In the genomic region with DNA sequence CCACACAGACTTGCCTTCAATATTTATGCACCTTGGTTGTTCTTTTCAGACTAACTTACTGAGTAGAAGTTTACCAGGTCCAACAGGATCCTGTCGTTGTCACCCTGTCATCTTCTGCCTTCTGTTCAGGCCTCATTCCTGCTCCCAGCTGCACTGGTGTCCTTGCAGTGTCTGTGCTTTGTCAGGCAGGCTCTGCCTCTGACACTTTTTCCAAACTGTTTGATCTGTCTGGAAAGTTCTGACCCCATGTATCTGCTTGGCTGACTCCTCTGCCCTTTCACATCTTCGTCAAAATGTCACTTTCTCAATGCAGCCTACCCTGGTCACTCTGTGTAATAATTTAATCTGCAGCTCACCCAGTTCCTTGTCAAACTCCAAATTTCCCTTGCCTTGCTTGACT, we compare ENCODE assay signal across 42 cellular contexts. TPM values are rescaled to one million over a fixed set of nuclear protein-coding genes. Genes with fewer than 3 reads are reported as not detected.
"Had no signal": no experiment of that assay in that cellular context is flagged by ENCODE, and none has a peak within 500 bp of the region (broad histone marks: within the 10 kb centered on the region; RNA-seq: fewer than 3 reads in every experiment).

No MANE protein-coding gene starts in this region.

- H3K4me3 ChIP-seq: ascending aorta, body of pancreas, cardiac muscle cell had no signal

- H3K27ac ChIP-seq: ascending aorta, body of pancreas, cardiac muscle cell, VCaP had no signal

- H3K4me3 Mint-ChIP-seq: activated B cell treated with CpG ODN at 0.5 μM for 24 hours; activated CD4-positive, alpha-beta memory T cell treated with anti-CD3 and anti-CD28 coated beads for 36 hours; activated CD4-positive, alpha-beta T cell treated with anti-CD3 and anti-CD28 coated beads, Interleukin-2, amount 10 ng/mL, durations not matched to agents 24 days and 14 days; activated CD8-positive, alpha-beta T cell treated with anti-CD3 and anti-CD28 coated beads for 36 hours; activated naive CD4-positive, alpha-beta T cell treated with anti-CD3 and anti-CD28 coated beads for 36 hours; activated naive CD8-positive, alpha-beta T cell treated with anti-CD3 and anti-CD28 coated beads, Interleukin-2, amount 10 ng/mL, durations not matched to agents 7 days and 5 days; activated naive CD8-positive, alpha-beta T cell treated with anti-CD3 and anti-CD28 coated beads, Interleukin-2, amount 50 U/mL, for 24 hours; activated T-cell treated with anti-CD3 and anti-CD28 coated beads, Interleukin-2, amount 50 U/mL, for 4 hours; activated T-cell treated with anti-CD3 and anti-CD28 coated beads, Interleukin-2, amount 50 U/mL, for 72 hours; activated T-helper 1 cell treated with anti-CD3 and anti-CD28 coated beads, Interleukin-12 subunit alpha, Interleukin-12 subunit beta, Interleukin-2, Interleukin-4 antibody, amounts not matched to agents 30 ng/mL and 10 ng/mL and 1 ng/mL, durations not matched to agents 14 hours and 24 hours and 36 hours; activated T-helper 17 cell treated with anti-CD3 and anti-CD28 coated beads, Interleukin-2, amount 50 U/mL, for 72 hours; central memory CD8-positive, alpha-beta T cell; T-helper 1 cell treated with Interleukin-12 subunit alpha and Interleukin-12 subunit beta and Interleukin-4 antibody, amounts not matched to agents 30 μg/mL and 1 μg/mL, for 36 hours; T-helper 2 cell treated with Interferon-gamma antibody and Interleukin-4, amounts not matched to agents 5 μg/mL and 100 μg/mL, for 36 hours had no signal

- H3K4me1 ChIP-seq: ascending aorta, body of pancreas had no signal

- H3K36me3 Mint-ChIP-seq: activated CD4-positive, alpha-beta memory T cell treated with anti-CD3 and anti-CD28 coated beads for 36 hours; activated naive CD4-positive, alpha-beta T cell treated with anti-CD3 and anti-CD28 coated beads, Interleukin-2, amount 50 U/mL, for 72 hours had no signal

- DNase-seq: activated B cell treated with CpG ODN at 0.5 μM for 24 hours; activated CD4-positive, alpha-beta memory T cell treated with anti-CD3 and anti-CD28 coated beads for 36 hours; activated CD4-positive, alpha-beta T cell treated with anti-CD3 and anti-CD28 coated beads for 4 hours; activated CD4-positive, alpha-beta T cell treated with anti-CD3 and anti-CD28 coated beads, Interleukin-2, amount 10 ng/mL, durations not matched to agents 24 days and 14 days; activated CD4-positive, alpha-beta T cell treated with anti-CD3 and anti-CD28 coated beads, Interleukin-2, amount 50 U/mL, for 1 hour; activated CD4-positive, alpha-beta T cell treated with anti-CD3 and anti-CD28 coated beads, Interleukin-2, amount 50 U/mL, for 4 hours; activated CD4-positive, CD25-positive, alpha-beta regulatory T cell treated with anti-CD3 and anti-CD28 coated beads, Interleukin-2, amount 50 U/mL, for 72 hours; activated CD8-positive, alpha-beta memory T cell treated with anti-CD3 and anti-CD28 coated beads, Interleukin-2, amount 50 U/mL, for 4 hours; activated CD8-positive, alpha-beta T cell treated with anti-CD3 and anti-CD28 coated beads for 36 hours; activated effector memory CD4-positive, alpha-beta T cell treated with anti-CD3 and anti-CD28 coated beads, Interleukin-2, amount 50 U/mL, for 16 hours; activated gamma-delta T cell treated with Interleukin-2 at 50 U/mL for 16 hours; activated naive CD4-positive, alpha-beta T cell; activated naive CD4-positive, alpha-beta T cell treated with anti-CD3 and anti-CD28 coated beads for 36 hours; activated naive CD4-positive, alpha-beta T cell treated with anti-CD3 and anti-CD28 coated beads, Interleukin-2, amount 50 U/mL, for 16 hours; activated naive CD8-positive, alpha-beta T cell treated with anti-CD3 and anti-CD28 coated beads, Interleukin-2, amount 10 ng/mL, durations not matched to agents 7 days and 5 days; activated naive CD8-positive, alpha-beta T cell treated with anti-CD3 and anti-CD28 coated beads, Interleukin-2, amount 50 U/mL, for 24 hours; activated T-cell treated with anti-CD3 and anti-CD28 coated beads for 4 hours; activated T-cell treated with anti-CD3 and anti-CD28 coated beads, Interleukin-2, amount 50 U/mL, for 1 hour; activated T-cell treated with anti-CD3 and anti-CD28 coated beads, Interleukin-2, amount 50 U/mL, for 4 hours; activated T-cell treated with anti-CD3 and anti-CD28 coated beads, Interleukin-2, amount 50 U/mL, for 72 hours; amygdala; anterior cingulate cortex; body of pancreas; caudate nucleus; cerebellar nuclear complex; T-helper 1 cell; T-helper 2 cell; T-helper 9 cell had no signal

- H3K27me3 ChIP-seq: ascending aorta, body of pancreas, cardiac muscle cell had no signal

- FAIRE-seq: bronchial epithelial cell, TTC549 had no signal

- H3K27me3 Mint-ChIP-seq: activated B cell treated with CpG ODN at 0.5 μM for 24 hours; activated CD4-positive, alpha-beta memory T cell treated with anti-CD3 and anti-CD28 coated beads for 36 hours; activated CD4-positive, alpha-beta T cell treated with anti-CD3 and anti-CD28 coated beads, Interleukin-2, amount 10 ng/mL, durations not matched to agents 24 days and 14 days; activated CD8-positive, alpha-beta T cell treated with anti-CD3 and anti-CD28 coated beads for 36 hours; activated naive CD8-positive, alpha-beta T cell treated with anti-CD3 and anti-CD28 coated beads, Interleukin-2, amount 10 ng/mL, durations not matched to agents 7 days and 5 days; activated T-helper 17 cell treated with anti-CD3 and anti-CD28 coated beads, Interleukin-2, amount 50 U/mL, for 72 hours; central memory CD8-positive, alpha-beta T cell had no signal

- H3K36me3 ChIP-seq: ascending aorta, cardiac muscle cell had no signal

- H3K4me1 Mint-ChIP-seq: activated B cell treated with CpG ODN at 0.5 μM for 24 hours; activated T-helper 17 cell treated with anti-CD3 and anti-CD28 coated beads, Interleukin-2, amount 50 U/mL, for 72 hours had no signal

- ATAC-seq: activated CD8-positive, alpha-beta T cell treated with anti-CD3 and anti-CD28 coated beads for 36 hours; activated naive CD4-positive, alpha-beta T cell treated with anti-CD3 and anti-CD28 coated beads, Interleukin-2, amount 50 U/mL, for 72 hours; activated naive CD8-positive, alpha-beta T cell treated with anti-CD3 and anti-CD28 coated beads, Interleukin-2, amount 50 U/mL, for 24 hours; activated T-cell treated with anti-CD3 and anti-CD28 coated beads, Interleukin-2, amount 50 U/mL, for 4 hours; activated T-cell treated with anti-CD3 and anti-CD28 coated beads, Interleukin-2, amount 50 U/mL, for 72 hours; activated T-helper 17 cell treated with anti-CD3 and anti-CD28 coated beads, Interleukin-2, amount 50 U/mL, for 72 hours; body of pancreas had no signal

- H3K9me3 ChIP-seq: ascending aorta, body of pancreas had no signal

- H3K27ac Mint-ChIP-seq: activated B cell treated with CpG ODN at 0.5 μM for 24 hours; activated CD4-positive, alpha-beta memory T cell treated with anti-CD3 and anti-CD28 coated beads for 36 hours; activated CD4-positive, alpha-beta T cell treated with anti-CD3 and anti-CD28 coated beads, Interleukin-2, amount 10 ng/mL, durations not matched to agents 24 days and 14 days; activated CD8-positive, alpha-beta T cell treated with anti-CD3 and anti-CD28 coated beads for 36 hours; activated naive CD4-positive, alpha-beta T cell treated with anti-CD3 and anti-CD28 coated beads for 36 hours; activated naive CD4-positive, alpha-beta T cell treated with anti-CD3 and anti-CD28 coated beads, Interleukin-2, amount 50 U/mL, for 72 hours; activated naive CD8-positive, alpha-beta T cell treated with anti-CD3 and anti-CD28 coated beads, Interleukin-2, amount 10 ng/mL, durations not matched to agents 7 days and 5 days; activated naive CD8-positive, alpha-beta T cell treated with anti-CD3 and anti-CD28 coated beads, Interleukin-2, amount 50 U/mL, for 24 hours; activated T-cell treated with anti-CD3 and anti-CD28 coated beads, Interleukin-2, amount 50 U/mL, for 72 hours; activated T-helper 1 cell treated with anti-CD3 and anti-CD28 coated beads, Interleukin-12 subunit alpha, Interleukin-12 subunit beta, Interleukin-2, Interleukin-4 antibody, amounts not matched to agents 30 ng/mL and 10 ng/mL and 1 ng/mL, durations not matched to agents 14 hours and 24 hours and 36 hours; activated T-helper 17 cell treated with anti-CD3 and anti-CD28 coated beads, Interleukin-2, amount 50 U/mL, for 72 hours; T-helper 1 cell treated with Interleukin-12 subunit alpha and Interleukin-12 subunit beta and Interleukin-4 antibody, amounts not matched to agents 30 μg/mL and 1 μg/mL, for 36 hours; T-helper 2 cell treated with Interferon-gamma antibody and Interleukin-4, amounts not matched to agents 5 μg/mL and 100 μg/mL, for 36 hours had no signal

- H3K9me3 Mint-ChIP-seq: activated B cell treated with CpG ODN at 0.5 μM for 24 hours; activated CD4-positive, alpha-beta memory T cell treated with anti-CD3 and anti-CD28 coated beads for 36 hours; activated CD4-positive, alpha-beta T cell treated with anti-CD3 and anti-CD28 coated beads, Interleukin-2, amount 10 ng/mL, durations not matched to agents 24 days and 14 days; activated CD8-positive, alpha-beta T cell treated with anti-CD3 and anti-CD28 coated beads for 36 hours; activated naive CD4-positive, alpha-beta T cell treated with anti-CD3 and anti-CD28 coated beads for 36 hours; activated naive CD4-positive, alpha-beta T cell treated with anti-CD3 and anti-CD28 coated beads, Interleukin-2, amount 50 U/mL, for 72 hours; activated naive CD8-positive, alpha-beta T cell treated with anti-CD3 and anti-CD28 coated beads, Interleukin-2, amount 10 ng/mL, durations not matched to agents 7 days and 5 days; activated naive CD8-positive, alpha-beta T cell treated with anti-CD3 and anti-CD28 coated beads, Interleukin-2, amount 50 U/mL, for 24 hours; activated T-cell treated with anti-CD3 and anti-CD28 coated beads, Interleukin-2, amount 50 U/mL, for 4 hours; activated T-cell treated with anti-CD3 and anti-CD28 coated beads, Interleukin-2, amount 50 U/mL, for 72 hours; activated T-helper 1 cell treated with anti-CD3 and anti-CD28 coated beads, Interleukin-12 subunit alpha, Interleukin-12 subunit beta, Interleukin-2, Interleukin-4 antibody, amounts not matched to agents 30 ng/mL and 10 ng/mL and 1 ng/mL, durations not matched to agents 14 hours and 24 hours and 36 hours; activated T-helper 17 cell treated with anti-CD3 and anti-CD28 coated beads, Interleukin-2, amount 50 U/mL, for 72 hours; central memory CD8-positive, alpha-beta T cell; T-helper 1 cell treated with Interleukin-12 subunit alpha and Interleukin-12 subunit beta and Interleukin-4 antibody, amounts not matched to agents 30 μg/mL and 1 μg/mL, for 36 hours; T-helper 2 cell treated with Interferon-gamma antibody and Interleukin-4, amounts not matched to agents 5 μg/mL and 100 μg/mL, for 36 hours had no signal

RNA-seq across cellular contexts. Expression of gene PAGE2, which starts 9.9 kb away (rescaled TPM):
- total RNA-seq: activated B cell treated with CpG ODN at 0.5 μM for 24 hours; activated CD4-positive, alpha-beta memory T cell treated with anti-CD3 and anti-CD28 coated beads for 36 hours; activated CD4-positive, alpha-beta T cell treated with anti-CD3 and anti-CD28 coated beads, Interleukin-2, amount 10 ng/mL, durations not matched to agents 24 days and 14 days; activated CD8-positive, alpha-beta memory T cell treated with anti-CD3 and anti-CD28 coated beads for 36 hours; activated CD8-positive, alpha-beta T cell treated with anti-CD3 and anti-CD28 coated beads for 36 hours; activated naive CD4-positive, alpha-beta T cell treated with anti-CD3 and anti-CD28 coated beads for 36 hours; activated naive CD8-positive, alpha-beta T cell treated with anti-CD3 and anti-CD28 coated beads, Interleukin-2, amount 10 ng/mL, durations not matched to agents 7 days and 5 days; activated T-cell treated with anti-CD3 and anti-CD28 coated beads, Interleukin-2, amount 50 U/mL, for 4 hours; activated T-cell treated with anti-CD3 and anti-CD28 coated beads, Interleukin-2, amount 50 U/mL, for 72 hours; activated T-helper 1 cell treated with anti-CD3 and anti-CD28 coated beads, Interleukin-12 subunit alpha, Interleukin-12 subunit beta, Interleukin-2, Interleukin-4 antibody, amounts not matched to agents 30 ng/mL and 10 ng/mL and 1 ng/mL, durations not matched to agents 14 hours and 24 hours and 36 hours; activated T-helper 17 cell treated with anti-CD3 and anti-CD28 coated beads, Interleukin-2, amount 50 U/mL, for 72 hours; ascending aorta; body of pancreas; bronchial epithelial cell; cardiac muscle cell; chondrocyte had no signal
- polyA plus RNA-seq: adipose tissue, cardiac muscle cell had no signal

RNA-seq across cellular contexts. Expression of gene PAGE2B, which starts 23.9 kb away (rescaled TPM):
- total RNA-seq: activated B cell treated with CpG ODN at 0.5 μM for 24 hours; activated CD4-positive, alpha-beta T cell treated with anti-CD3 and anti-CD28 coated beads, Interleukin-2, amount 10 ng/mL, durations not matched to agents 24 days and 14 days; activated CD8-positive, alpha-beta memory T cell treated with anti-CD3 and anti-CD28 coated beads for 36 hours; activated T-helper 1 cell treated with anti-CD3 and anti-CD28 coated beads, Interleukin-12 subunit alpha, Interleukin-12 subunit beta, Interleukin-2, Interleukin-4 antibody, amounts not matched to agents 30 ng/mL and 10 ng/mL and 1 ng/mL, durations not matched to agents 14 hours and 24 hours and 36 hours; ascending aorta; body of pancreas; bronchial epithelial cell; cardiac muscle cell; chondrocyte had no signal
- polyA plus RNA-seq: adipose tissue had no signal
